ENCODE assay signal across 8 cellular contexts in the genomic region with DNA sequence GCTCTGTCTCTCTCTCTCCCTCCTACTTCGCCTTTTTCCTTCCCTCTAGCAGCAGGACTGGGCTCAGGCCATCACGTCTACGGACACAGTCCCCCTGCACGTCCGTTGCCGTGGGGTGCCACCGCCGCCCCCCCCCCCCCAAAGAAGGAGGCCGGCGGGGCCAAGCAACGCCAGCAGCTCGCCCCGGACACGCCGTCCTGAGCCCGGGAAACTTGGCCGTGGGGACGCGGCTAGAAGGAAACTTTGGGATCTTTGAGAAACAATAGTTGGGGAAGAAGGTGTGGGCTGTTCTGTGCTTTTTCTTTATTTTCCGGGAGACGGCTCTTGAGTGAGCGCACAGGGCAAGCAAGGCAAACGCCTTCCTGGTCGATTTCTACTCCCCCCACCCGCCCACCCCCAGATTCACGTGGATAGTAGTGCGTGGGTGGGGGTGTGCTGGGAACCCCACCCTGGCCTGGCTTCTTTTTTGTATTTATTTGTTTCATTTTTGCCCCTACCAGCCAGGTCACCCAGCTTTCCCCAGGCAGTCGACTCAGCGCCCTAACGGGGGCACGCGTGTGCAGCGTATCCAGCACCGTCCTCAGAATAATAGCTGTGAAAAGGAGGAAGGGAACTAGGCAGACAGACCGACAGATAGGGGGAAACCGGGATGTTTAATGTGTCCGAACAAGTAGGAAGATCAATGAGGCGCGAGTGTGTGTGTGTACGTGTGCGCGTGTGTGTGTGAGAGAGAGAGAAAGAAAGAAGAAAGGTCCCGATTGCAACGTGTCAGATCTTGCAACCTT. TPM values are rescaled to one million over a fixed set of nuclear protein-coding genes. Genes with fewer than 3 reads are reported as not detected.
DNase-seq lines count a peak whose midpoint lies in the region; ATAC-seq and TF ChIP-seq lines count a peak whose summit lies in the region.

No MANE protein-coding gene starts in this region.

- H3K27me3 Mint-ChIP-seq in T-helper 2 cell treated with Interferon-gamma antibody and Interleukin-4, amounts not matched to agents 5 μg/mL and 100 μg/mL, for 36 hours (ENCODE audit: low read depth) = peaks cover 38% of the 10 kb centered on the region
- H3K27me3 Mint-ChIP-seq in activated naive CD8-positive, alpha-beta T cell treated with anti-CD3 and anti-CD28 coated beads, Interleukin-2, amount 50 U/mL, for 24 hours = peaks cover 28% of the 10 kb centered on the region

- H3K4me1 ChIP-seq in heart left ventricle = peaks cover 11 to 35% (median 22%) of the 10 kb centered on the region in 12 donors

- no peaks in the 10 kb centered on the region for H3K9me3 ChIP-seq in heart left ventricle

- WGBS in heart left ventricle, 4 donors = 0 to 2% (median 1%) methylated on average over 36 to 44 of the region's 44 CpGs

- H3K4me3 ChIP-seq in heart left ventricle = peak overlapping the region; percentile 61 to 92 (median 83)

- peaks cover 48% of the 10 kb centered on the region for H3K4me1 Mint-ChIP-seq in T-helper 2 cell treated with Interferon-gamma antibody and Interleukin-4, amounts not matched to agents 5 μg/mL and 100 μg/mL, for 36 hours (ENCODE audit: low read depth)
- peaks cover 42% of the 10 kb centered on the region for H3K4me1 Mint-ChIP-seq in activated naive CD8-positive, alpha-beta T cell treated with anti-CD3 and anti-CD28 coated beads, Interleukin-2, amount 50 U/mL, for 24 hours

- H3K36me3 ChIP-seq in heart left ventricle = no peaks in the 10 kb centered on the region

- peak overlapping the region; percentile 96 for H3K4me3 Mint-ChIP-seq in T-helper 2 cell treated with Interferon-gamma antibody and Interleukin-4, amounts not matched to agents 5 μg/mL and 100 μg/mL, for 36 hours
- peak overlapping the region; percentile 91 for H3K4me3 Mint-ChIP-seq in activated naive CD8-positive, alpha-beta T cell treated with anti-CD3 and anti-CD28 coated beads, Interleukin-2, amount 50 U/mL, for 24 hours

- H3K36me3 Mint-ChIP-seq in T-helper 2 cell treated with Interferon-gamma antibody and Interleukin-4, amounts not matched to agents 5 μg/mL and 100 μg/mL, for 36 hours (ENCODE audit: low read depth) = peaks cover 7% of the 10 kb centered on the region
- H3K36me3 Mint-ChIP-seq in activated naive CD8-positive, alpha-beta T cell treated with anti-CD3 and anti-CD28 coated beads, Interleukin-2, amount 50 U/mL, for 24 hours (ENCODE audit: low read depth) = no peaks in the 10 kb centered on the region

- no peak for ATAC-seq in activated naive CD8-positive, alpha-beta T cell treated with anti-CD3 and anti-CD28 coated beads, Interleukin-2, amount 50 U/mL, for 24 hours
- ATAC-seq in heart left ventricle = peak; percentile 9 to 45 (median 36)
- ATAC-seq in GM19351 (IDR thresholded peaks at IDR 0.05; ENCODE audit: unreplicated experiment) = no peak
- ATAC-seq in HG02588 (IDR thresholded peaks at IDR 0.05; ENCODE audit: unreplicated experiment) = no peak

- TF ChIP-seq POLR2A in heart left ventricle (IDR thresholded peaks at IDR 0.05) = peak in 1 of 2 donors; percentile 21

- H3K27ac Mint-ChIP-seq in T-helper 2 cell treated with Interferon-gamma antibody and Interleukin-4, amounts not matched to agents 5 μg/mL and 100 μg/mL, for 36 hours = peak overlapping the region; percentile 92
- peak overlapping the region; percentile 89 for H3K27ac Mint-ChIP-seq in activated naive CD8-positive, alpha-beta T cell treated with anti-CD3 and anti-CD28 coated beads, Interleukin-2, amount 50 U/mL, for 24 hours

- intact Hi-C loops in heart left ventricle (cut with DNase I) = loop anchor here (1.0 to 10.0 kb wide), 14 partner anchors 17 to 324 kb away; no protein-coding TSS in a partner anchor
- intact Hi-C loops in posterior cingulate gyrus (cut with DNase I) = loop anchor here (5.0 kb wide), 3 partner anchors 72 to 322 kb away; no protein-coding TSS in a partner anchor

- no peak for DNase-seq in T-helper 2 cell treated with Interferon-gamma antibody and Interleukin-4, amounts not matched to agents 5 μg/mL and 100 μg/mL, for 36 hours (ENCODE audit: low spot score)
- no peak for DNase-seq in T-helper 2 cell
- DNase-seq in NCI-H82 (lab: John Stamatoyannopoulos, UW) = peak; percentile 65
- peak; percentile 36 for DNase-seq in activated naive CD8-positive, alpha-beta T cell treated with anti-CD3 and anti-CD28 coated beads, Interleukin-2, amount 50 U/mL, for 24 hours
- peak in 4 of 5 donors; percentile 45 to 59 (median 50) for DNase-seq in heart left ventricle
- DNase-seq in posterior cingulate gyrus = peak in 7 of 10 donors; percentile 20 to 91 (median 62)

- H3K27ac ChIP-seq in heart left ventricle = peak overlapping the region; percentile 94 to 99 (median 98)

- TF ChIP-seq CTCF in heart left ventricle (IDR thresholded peaks at IDR 0.05) = peak in 6 of 12 donors; percentile 10 to 35 (median 26)

- H3K9me3 Mint-ChIP-seq in T-helper 2 cell treated with Interferon-gamma antibody and Interleukin-4, amounts not matched to agents 5 μg/mL and 100 μg/mL, for 36 hours = no peaks in the 10 kb centered on the region
- no peaks in the 10 kb centered on the region for H3K9me3 Mint-ChIP-seq in activated naive CD8-positive, alpha-beta T cell treated with anti-CD3 and anti-CD28 coated beads, Interleukin-2, amount 50 U/mL, for 24 hours

- H3K27me3 ChIP-seq in heart left ventricle = no peaks in the 10 kb centered on the region

RNA-seq across cellular contexts. Expression of gene MXI1, which starts 1.4 kb away (rescaled TPM):
- total RNA-seq in heart left ventricle = 10 to 100 TPM; 42.6 to 83.2 (median 61.6) TPM
- polyA plus RNA-seq in heart left ventricle = 10 to 100 TPM; 20.3 to 39.5 TPM

Comparison
In these comparisons a context has a peak if more than half of its experiments do, and no peak if none do; other contexts are left out.
1. DNase-seq: peak in NCI-H82 (single experiment), activated naive CD8-positive, alpha-beta T cell treated with anti-CD3 and anti-CD28 coated beads, Interleukin-2, amount 50 U/mL, for 24 hours (single experiment), heart left ventricle (4 of 5) and posterior cingulate gyrus (7 of 10); none in T-helper 2 cell treated with Interferon-gamma antibody and Interleukin-4, amounts not matched to agents 5 μg/mL and 100 μg/mL, for 36 hours (single experiment) and T-helper 2 cell (0 of 5).
2. ATAC-seq: peak in heart left ventricle (4 of 4); none in activated naive CD8-positive, alpha-beta T cell treated with anti-CD3 and anti-CD28 coated beads, Interleukin-2, amount 50 U/mL, for 24 hours (single experiment), GM19351 (single experiment) and HG02588 (single experiment).